Comparison of ENCODE assay signal across 19 cellular contexts in the genomic region with DNA sequence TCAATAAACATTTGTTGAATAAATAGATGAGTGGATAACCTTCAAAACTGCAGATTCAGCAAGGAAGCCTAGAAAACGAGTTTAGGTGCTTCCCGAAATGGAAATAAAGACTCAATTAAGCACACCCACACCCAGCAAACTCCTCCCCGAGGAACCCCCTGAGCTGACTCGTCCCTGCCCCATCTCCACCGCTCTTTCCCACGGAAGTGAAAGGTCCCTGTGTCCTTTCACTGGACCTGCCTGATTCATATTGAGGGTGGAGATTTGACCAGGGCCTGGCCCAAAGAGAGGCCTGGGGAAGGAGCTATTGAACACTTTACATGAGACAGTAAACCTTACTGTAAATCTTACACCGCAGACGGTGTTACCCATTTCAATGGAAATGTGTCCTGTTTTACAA.
"Had no signal": no experiment of that assay in that cellular context is flagged by ENCODE, and none has a peak within 500 bp of the region (broad histone marks: within the 10 kb centered on the region; RNA-seq: fewer than 3 reads in every experiment).

No MANE protein-coding gene starts in this region.

- H3K27me3 Mint-ChIP-seq: stimulated activated memory B cell treated with anti-CD40 and anti-IgM and Interleukin-4, amounts not matched to agents 10 μg/mL and 1 μg/mL and 100 μg/mL, for 72 hours; stimulated activated naive CD8-positive, alpha-beta T cell treated with anti-CD3 and anti-CD28 coated beads, Interleukin-15, Interleukin-2, amounts not matched to agents 100 ng/mL and 50 ng/mL, for 24 hours had no signal

- ATAC-seq: effector memory CD8-positive, alpha-beta T cell; gastroesophageal sphincter; left cardiac atrium; left ventricle myocardium superior; stimulated activated memory B cell treated with anti-CD40 and anti-IgM and Interleukin-4, amounts not matched to agents 10 μg/mL and 1 μg/mL and 100 μg/mL, for 72 hours had no signal

- H3K4me3 Mint-ChIP-seq: central memory CD8-positive, alpha-beta T cell; effector memory CD8-positive, alpha-beta T cell; naive B cell; stimulated activated memory B cell treated with anti-CD40 and anti-IgM and Interleukin-4, amounts not matched to agents 10 μg/mL and 1 μg/mL and 100 μg/mL, for 72 hours; stimulated activated naive CD8-positive, alpha-beta T cell treated with anti-CD3 and anti-CD28 coated beads, Interleukin-15, Interleukin-2, amounts not matched to agents 100 ng/mL and 50 ng/mL, for 24 hours had no signal

- FAIRE-seq: keratinocyte, urothelium cell line had no signal

- H3K27me3 ChIP-seq: right atrium auricular region had no signal

- H3K4me3 ChIP-seq: esophagus squamous epithelium, gastroesophageal sphincter, right atrium auricular region, smooth muscle cell had no signal

- H3K27ac ChIP-seq: esophagus squamous epithelium, gastroesophageal sphincter, neutrophil, right atrium auricular region had no signal

- H3K36me3 Mint-ChIP-seq: naive B cell; stimulated activated memory B cell treated with anti-CD40 and anti-IgM and Interleukin-4, amounts not matched to agents 10 μg/mL and 1 μg/mL and 100 μg/mL, for 72 hours had no signal

- H3K4me2 ChIP-seq: smooth muscle cell had no signal

- H3K27ac Mint-ChIP-seq: effector memory CD8-positive, alpha-beta T cell; stimulated activated memory B cell treated with anti-CD40 and anti-IgM and Interleukin-4, amounts not matched to agents 10 μg/mL and 1 μg/mL and 100 μg/mL, for 72 hours; stimulated activated naive CD8-positive, alpha-beta T cell treated with anti-CD3 and anti-CD28 coated beads, Interleukin-15, Interleukin-2, amounts not matched to agents 100 ng/mL and 50 ng/mL, for 24 hours had no signal

- H3K36me3 ChIP-seq: esophagus squamous epithelium, gastroesophageal sphincter, neutrophil, right atrium auricular region had no signal

- DNase-seq: effector memory CD8-positive, alpha-beta T cell; esophagus squamous epithelium; foreskin fibroblast; glutamatergic neuron; left cardiac atrium; left ventricle myocardium superior; mesendoderm; naive B cell; stimulated activated CD4-positive, alpha-beta T cell treated with anti-CD3 and anti-CD28 coated beads, Interleukin-4, amount 100 ng/mL, for 24 hours; trophoblast cell had no signal

- H3K4me1 Mint-ChIP-seq: central memory CD8-positive, alpha-beta T cell; naive B cell; stimulated activated memory B cell treated with anti-CD40 and anti-IgM and Interleukin-4, amounts not matched to agents 10 μg/mL and 1 μg/mL and 100 μg/mL, for 72 hours had no signal

- H3K4me1 ChIP-seq: esophagus squamous epithelium, gastroesophageal sphincter, right atrium auricular region had no signal

- H3K9me3 ChIP-seq: neutrophil had no signal
